8 cellular contexts compared by ENCODE assay signal in genomic region chr12:53938276-53939140, GRCh38. TPM values are rescaled to one million over a fixed set of nuclear protein-coding genes. Genes with fewer than 3 reads are reported as not detected.
DNase-seq lines count a peak whose midpoint lies in the region; TF ChIP-seq lines count a peak whose summit lies in the region.

TSS of gene HOXC13 (plus strand) at chr12:53938831. CDS start at chr12:53938907, 76 bp downstream.

- peak; percentile 88 for DNase-seq in ELR (ENCODE audit: low read depth)
- peak; percentile 99 for DNase-seq in NCI-H1048 (lab: John Stamatoyannopoulos, UW)
- peak; percentile 84 for DNase-seq in iPS DF 19.7 (ENCODE audit: low read depth, low spot score)
- DNase-seq in stimulated activated CD4-positive, alpha-beta T cell treated with anti-CD3 and anti-CD28 coated beads, Interleukin-4, amount 100 ng/mL, for 48 hours (ENCODE audit: low read depth in 2 of 2): peak; percentile 21 to 53
- DNase-seq in posterior vena cava (ENCODE audit: low spot score): no peak
- DNase-seq in NOMO-1 treated with DMSO at 0.1 percent for 48 hours (lab: John Stamatoyannopoulos, UW; ENCODE audit: unreplicated experiment): no peak
- no peak for DNase-seq in COR-L47 (lab: John Stamatoyannopoulos, UW)

- H3K27ac ChIP-seq in VCaP: peak within 1 kb of the TSS; percentile 33; the same call in 1 of the 2 replicates

- intact Hi-C loops in posterior vena cava (cut with DNase I): no loop called here

- TF ChIP-seq CTCF in VCaP (conservative IDR thresholded peaks at IDR 0.05): no peak

RNA-seq across cellular contexts. Expression of gene HOXC13, which starts in this region (rescaled TPM):
- 1 to 10 TPM in 1 of 2 donors, under 1 TPM in 1; 0.23 to 1.1 TPM for total RNA-seq in posterior vena cava

Comparison
In these comparisons a context has a peak if more than half of its experiments do, and no peak if none do; other contexts are left out.
1. DNase-seq: peak in ELR (single experiment), NCI-H1048 (single experiment), iPS DF 19.7 (single experiment) and stimulated activated CD4-positive, alpha-beta T cell treated with anti-CD3 and anti-CD28 coated beads, Interleukin-4, amount 100 ng/mL, for 48 hours (2 of 2); none in posterior vena cava (single experiment), NOMO-1 treated with DMSO at 0.1 percent for 48 hours (single experiment) and COR-L47 (single experiment).